1 cellular context compared by ENCODE assay signal in genomic region chr15:45146405-45146804, GRCh38.
TF ChIP-seq lines count a peak whose summit lies in the region.

No MANE protein-coding gene starts in this region.

TF ChIP-seq in GM23338, 12 proteins besides CTCF, POLR2A, EP300 and RAD21:
- TF ChIP-seq POLR2AphosphoS5 (IDR thresholded peaks at IDR 0.05; ENCODE audit: low read depth) (no peak), ETS1 (IDR thresholded peaks at IDR 0.05) (no peak), EZH2phosphoT487 (IDR thresholded peaks at IDR 0.05; ENCODE audit: unreplicated experiment) (no peak), JUNB (IDR thresholded peaks at IDR 0.05; ENCODE audit: unreplicated experiment) (no peak), NANOG (IDR thresholded peaks at IDR 0.05; ENCODE audit: borderline replicate concordance) (no peak), ZNF462 (CRISPR knock-in tag; IDR thresholded peaks at IDR 0.05) (no peak)
TF ChIP-seq in GM23338: peak in this region for 0.
